Comparison of ENCODE assay signal across 24 cellular contexts in the genomic region with DNA sequence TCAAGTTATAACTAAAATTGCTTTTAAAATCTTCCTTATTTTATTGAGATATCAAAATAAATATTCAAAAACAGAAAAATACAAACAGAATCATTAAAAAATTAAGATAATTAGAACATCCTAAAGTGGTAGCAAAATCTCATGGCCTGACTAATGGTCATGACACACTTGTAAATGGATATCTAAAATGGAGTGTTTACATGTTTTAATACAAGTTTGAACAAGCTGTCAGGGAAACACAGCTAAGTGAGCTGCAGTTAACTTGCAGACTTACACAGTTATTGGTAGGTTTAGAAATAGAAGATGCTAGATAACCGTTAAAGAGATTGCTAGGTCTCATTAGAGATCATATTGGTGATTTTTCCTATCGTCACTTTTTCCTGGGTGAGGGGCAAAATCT.
DNase-seq lines count a peak whose midpoint lies in the region; ATAC-seq and TF ChIP-seq lines count a peak whose summit lies in the region.
"Had no signal": no experiment of that assay in that cellular context is flagged by ENCODE, and none has a peak within 500 bp of the region (broad histone marks: within the 10 kb centered on the region; RNA-seq: fewer than 3 reads in every experiment).

No MANE protein-coding gene starts in this region.

- H2AFZ ChIP-seq in OCI-LY7 (ENCODE audit: low read length): peak overlapping the region; percentile 75; the same call in 1 of the 2 replicates

- intact Hi-C loops in heart left ventricle (cut with DNase I) (loop anchor here in 3 of 10 donors (5.0 to 10.0 kb wide), 4 partner anchors 49 to 651 kb away; a partner anchor contains a TSS), cardiac septum (cut with DNase I) (no loop called here), OCI-LY7 (cut with micrococcal nuclease; ENCODE audit: unreplicated experiment) (no loop called here), esophagus squamous epithelium (cut with DNase I) (no loop called here)

- H3K36me3 ChIP-seq in heart left ventricle: no peaks in the 10 kb centered on the region
- H3K36me3 ChIP-seq in OCI-LY7 (ENCODE audit: insufficient read depth, low read length): no peaks in the 10 kb centered on the region
- no peaks in the 10 kb centered on the region for H3K36me3 ChIP-seq in esophagus squamous epithelium
- no peaks in the 10 kb centered on the region for H3K36me3 ChIP-seq in skeletal muscle tissue (ENCODE audit: control insufficient read depth in 3 of 3, insufficient read depth in 3 of 3, low read length in 3 of 3)
- H3K36me3 ChIP-seq: thyroid gland had no signal

- no TSS peak for BruUV-seq in OCI-LY7 (replicated peaks; lab: Mats Ljungman, UMichigan)

- H3K27ac ChIP-seq in heart left ventricle: peak overlapping the region in 10 of 12 donors; percentile 50 to 81 (median 73)
- H3K27ac ChIP-seq in OCI-LY7 (ENCODE audit: low read depth, low read length, poor library complexity, severe bottlenecking): no peak overlapping the region
- peak overlapping the region in 3 of 4 donors; percentile 23 to 59 (median 32) for H3K27ac ChIP-seq in esophagus squamous epithelium
- peak overlapping the region; percentile 85 for H3K27ac ChIP-seq in skeletal muscle tissue (ENCODE audit: low read depth, low read length)
- H3K27ac ChIP-seq: BLaER1, thyroid gland had no signal

- H4K20me1 ChIP-seq in OCI-LY7 (ENCODE audit: insufficient read depth, low read length): no peaks in the 10 kb centered on the region
- H4K20me1 ChIP-seq: BLaER1 had no signal

- POLR2A ChIA-PET in OCI-LY7 (lab: Charles Lee): interaction anchor here (0.7 to 1.6 kb wide), 4 partner anchors 10 to 127 kb away, joined by 3 to 6 read pairs (median 4); no protein-coding TSS in a partner anchor

- H3K9me3 ChIP-seq in heart left ventricle (no peaks in the 10 kb centered on the region), OCI-LY7 (ENCODE audit: low read length) (no peaks in the 10 kb centered on the region), esophagus squamous epithelium (no peaks in the 10 kb centered on the region), skeletal muscle tissue (ENCODE audit: control insufficient read depth in 3 of 3, low read length in 3 of 3) (no peaks in the 10 kb centered on the region)
- H3K9me3 ChIP-seq: BLaER1, thyroid gland had no signal

- TF ChIP-seq POLR2A in heart left ventricle (IDR thresholded peaks at IDR 0.05) (no peak), esophagus squamous epithelium (IDR thresholded peaks at IDR 0.05) (no peak)

- no peak for TF ChIP-seq CTCF in heart left ventricle (IDR thresholded peaks at IDR 0.05)
- TF ChIP-seq CTCF in OCI-LY7 (conservative IDR thresholded peaks at IDR 0.05; ENCODE audit: low read length): no peak
- TF ChIP-seq CTCF in esophagus squamous epithelium (IDR thresholded peaks at IDR 0.05): no peak

- H3K4me1 ChIP-seq in heart left ventricle (peaks cover 0 to 55% (median 37%) of the 10 kb centered on the region in 12 donors), OCI-LY7 (ENCODE audit: insufficient read depth, low read length, poor library complexity, severe bottlenecking) (peaks cover 50% of the 10 kb centered on the region), esophagus squamous epithelium (peaks cover 1 to 80% (median 17%) of the 10 kb centered on the region in 3 donors), skeletal muscle tissue (ENCODE audit: control insufficient read depth in 3 of 3, insufficient read depth in 3 of 3, low read length in 3 of 3) (peaks cover 19 to 29% (median 21%) of the 10 kb centered on the region in 3 donors)

- CTCF ChIA-PET in OCI-LY7 (lab: Charles Lee; ENCODE audit: unreplicated experiment): no interaction called here

- 64 to 77% (median 72%) methylated on average over 2 of the region's 2 CpGs for WGBS in heart left ventricle, 4 donors
- WGBS in esophagus squamous epithelium, 2 donors: 46 to 65% methylated on average over 2 of the region's 2 CpGs

- H3K27me3 ChIP-seq in heart left ventricle: no peaks in the 10 kb centered on the region
- no peaks in the 10 kb centered on the region for H3K27me3 ChIP-seq in esophagus squamous epithelium
- H3K27me3 ChIP-seq in skeletal muscle tissue (ENCODE audit: control insufficient read depth in 3 of 3, insufficient read depth in 3 of 3, low read length in 3 of 3): no peaks in the 10 kb centered on the region
- H3K27me3 ChIP-seq: BLaER1, thyroid gland had no signal

- no peaks in the 10 kb centered on the region for H3K79me2 ChIP-seq in OCI-LY7 (ENCODE audit: insufficient read depth, low read depth, low read length)

- ATAC-seq in heart left ventricle (no peak), HG03442 (IDR thresholded peaks at IDR 0.05; ENCODE audit: unreplicated experiment) (no peak)
- ATAC-seq: activated naive CD8-positive, alpha-beta T cell treated with anti-CD3 and anti-CD28 coated beads, Interleukin-2, amount 50 U/mL, for 24 hours had no signal

- no peaks in the 10 kb centered on the region for H3K9me2 ChIP-seq in OCI-LY7 (ENCODE audit: insufficient read depth, low read length)

- H3K9ac ChIP-seq in skeletal muscle tissue (ENCODE audit: low read depth in 1 of 3, low read length in 3 of 3): peak overlapping the region in 1 of 3 donors; percentile 60
- H3K9ac ChIP-seq: BLaER1 had no signal

- DNase-seq in heart left ventricle: no peak
- no peak for DNase-seq in cardiac septum (ENCODE audit: low spot score)
- no peak for DNase-seq in OCI-LY7 (ENCODE audit: low spot score)
- DNase-seq in esophagus squamous epithelium (lab: John Stamatoyannopoulos, UW): no peak
- DNase-seq in activated CD4-positive, alpha-beta T cell treated with anti-CD3 and anti-CD28 coated beads for 4 hours: no peak
- no peak for DNase-seq in NOMO-1 treated with dmso at 0.1 percent for 144 hours (lab: John Stamatoyannopoulos, UW; ENCODE audit: unreplicated experiment)
- DNase-seq: activated CD8-positive, alpha-beta memory T cell treated with anti-CD3 and anti-CD28 coated beads, Interleukin-2, amount 50 U/mL, for 48 hours; activated naive CD8-positive, alpha-beta T cell treated with anti-CD3 and anti-CD28 coated beads, Interleukin-2, amount 50 U/mL, for 24 hours; Calu3; effector CD4-positive, alpha-beta T cell; HCEC 1CT; head of caudate nucleus; immature natural killer cell; Kasumi-1; NCI-H1092 treated with DMSO at 0.1 percent for 48 hours; NCI-H2081; NCI-H526 treated with DMSO at 0.1 percent for 48 hours; nucleus accumbens; OCI-M1; retina; thyroid gland had no signal

- H3K4me3 ChIP-seq in heart left ventricle: no peak overlapping the region
- H3K4me3 ChIP-seq in OCI-LY7 (ENCODE audit: low read depth, low read length, poor library complexity, severe bottlenecking): no peak overlapping the region
- no peak overlapping the region for H3K4me3 ChIP-seq in esophagus squamous epithelium
- no peak overlapping the region for H3K4me3 ChIP-seq in skeletal muscle tissue (ENCODE audit: low read length in 3 of 3)
- H3K4me3 ChIP-seq: BLaER1, thyroid gland had no signal

- H3K4me2 ChIP-seq in OCI-LY7 (ENCODE audit: low read length): peak overlapping the region; percentile 75
